Comparison of ENCODE assay signal across 8 cellular contexts in genomic region chr9:120868676-120869359, GRCh38. TPM values are rescaled to one million over a fixed set of nuclear protein-coding genes. Genes with fewer than 3 reads are reported as not detected.
A peak's percentile ranks its signal among the peaks of the same experiment; 100 is the strongest.
DNase-seq lines count a peak whose midpoint lies in the region; ATAC-seq and TF ChIP-seq lines count a peak whose summit lies in the region.

No MANE protein-coding gene starts in this region.

- H3K36me3 Mint-ChIP-seq in activated T-helper 2 cell treated with anti-CD3 and anti-CD28 coated beads, Interferon-gamma antibody, Interleukin-2, Interleukin-4, amounts not matched to agents 10 μg/mL and 5 μg/mL and 100 μg/mL, durations not matched to agents 14 hours and 24 hours and 36 hours (ENCODE audit: low read depth): peaks cover 71% of the 10 kb centered on the region
- H3K36me3 Mint-ChIP-seq in nephron (ENCODE audit: low read depth): peaks cover 10% of the 10 kb centered on the region

- H3K27ac Mint-ChIP-seq in activated T-helper 2 cell treated with anti-CD3 and anti-CD28 coated beads, Interferon-gamma antibody, Interleukin-2, Interleukin-4, amounts not matched to agents 10 μg/mL and 5 μg/mL and 100 μg/mL, durations not matched to agents 14 hours and 24 hours and 36 hours: peak overlapping the region; percentile 91
- peak overlapping the region; percentile 78 to 94 (median 85) for H3K27ac Mint-ChIP-seq in nephron

- H3K4me3 ChIP-seq in BJ (ENCODE audit: low read depth, low read length) (peak overlapping the region; percentile 47), Panc1 (ENCODE audit: low read depth in 2 of 2, low read length in 2 of 2) (peak overlapping the region; percentile 34 to 50), fibroblast of pulmonary artery (replicated peaks; ENCODE audit: low read depth, low read length) (peak overlapping the region; percentile 54)

- DNase-seq in BJ (ENCODE audit: low read depth) (peak; percentile 70), Panc1 (ENCODE audit: low read depth, low spot score) (no peak), fibroblast of pulmonary artery (ENCODE audit: low read depth) (peak; percentile 92)
- peak; percentile 93 for DNase-seq in activated T-helper 2 cell treated with anti-CD3 and anti-CD28 coated beads, Interferon-gamma antibody, Interleukin-2, Interleukin-4, amounts not matched to agents 10 μg/mL and 5 μg/mL and 100 μg/mL, durations not matched to agents 14 hours and 24 hours and 36 hours (ENCODE audit: low spot score)
- DNase-seq in stimulated activated naive CD8-positive, alpha-beta T cell treated with anti-CD3 and anti-CD28 coated beads, Interleukin-15, Interleukin-2, amounts not matched to agents 100 U/mL and 50 U/mL, for 24 hours: peak; percentile 99

- H3K4me3 Mint-ChIP-seq in activated T-helper 2 cell treated with anti-CD3 and anti-CD28 coated beads, Interferon-gamma antibody, Interleukin-2, Interleukin-4, amounts not matched to agents 10 μg/mL and 5 μg/mL and 100 μg/mL, durations not matched to agents 14 hours and 24 hours and 36 hours (ENCODE audit: low read depth): peak overlapping the region; percentile 82
- peak overlapping the region; percentile 88 to 90 (median 89) for H3K4me3 Mint-ChIP-seq in nephron

- H3K27me3 Mint-ChIP-seq in activated T-helper 2 cell treated with anti-CD3 and anti-CD28 coated beads, Interferon-gamma antibody, Interleukin-2, Interleukin-4, amounts not matched to agents 10 μg/mL and 5 μg/mL and 100 μg/mL, durations not matched to agents 14 hours and 24 hours and 36 hours (ENCODE audit: low read depth): no peaks in the 10 kb centered on the region
- no peaks in the 10 kb centered on the region for H3K27me3 Mint-ChIP-seq in nephron (ENCODE audit: low read depth)

- H3K27me3 ChIP-seq in BJ (ENCODE audit: control insufficient read depth, insufficient read depth, low read length) (no peaks in the 10 kb centered on the region), Panc1 (ENCODE audit: control insufficient read depth, insufficient read depth, low read length) (no peaks in the 10 kb centered on the region)

- POLR2A ChIA-PET in BJ (lab: Charles Lee) (no interaction called here), Panc1 (lab: Charles Lee) (no interaction called here)

- H3K27ac ChIP-seq in Panc1 (ENCODE audit: low read length): peak overlapping the region; percentile 76

- H3K9me3 ChIP-seq in Panc1 (ENCODE audit: control insufficient read depth, insufficient read depth, low read depth, low read length): no peaks in the 10 kb centered on the region

- peaks cover 3% of the 10 kb centered on the region; the same call in 1 of the 2 replicates for H3K36me3 ChIP-seq in BJ (ENCODE audit: control insufficient read depth, insufficient read depth, low read length)
- peaks cover 5% of the 10 kb centered on the region; the same call in 1 of the 2 replicates for H3K36me3 ChIP-seq in Panc1 (ENCODE audit: control insufficient read depth, insufficient read depth, low read length)

- in situ Hi-C loops in Panc1 (cut with HindIII; ENCODE audit: low pct_unique_long_range_greater_than_20kb, low sequenced_read_pairs): no loop called here

- peak; percentile 67 for TF ChIP-seq CTCF in BJ (IDR thresholded peaks at IDR 0.05; ENCODE audit: insufficient read depth, low read depth, low read length)
- TF ChIP-seq CTCF in Panc1 (IDR thresholded peaks at IDR 0.05): peak; percentile 77
- peak; percentile 32 for TF ChIP-seq CTCF in fibroblast of pulmonary artery (IDR thresholded peaks at IDR 0.05; ENCODE audit: low read length, missing control alignments)
- peak; percentile 19 to 45 (median 35) for TF ChIP-seq CTCF in nephron (IDR thresholded peaks at IDR 0.05; ENCODE audit: unreplicated experiment in 3 of 3)

- H3K4me1 Mint-ChIP-seq in activated T-helper 2 cell treated with anti-CD3 and anti-CD28 coated beads, Interferon-gamma antibody, Interleukin-2, Interleukin-4, amounts not matched to agents 10 μg/mL and 5 μg/mL and 100 μg/mL, durations not matched to agents 14 hours and 24 hours and 36 hours (ENCODE audit: low read depth): peaks cover 45% of the 10 kb centered on the region
- peaks cover 25% of the 10 kb centered on the region for H3K4me1 Mint-ChIP-seq in nephron

- no TSS peak for BruUV-seq in Panc1 (replicated peaks; lab: Mats Ljungman, UMichigan)

- ATAC-seq in GM19043 (IDR thresholded peaks at IDR 0.05; ENCODE audit: low read depth, unreplicated experiment): peak; percentile 84
- ATAC-seq in HG03378 (IDR thresholded peaks at IDR 0.05; ENCODE audit: unreplicated experiment): peak; percentile 70
- ATAC-seq in Panc1: peak; percentile 92
- peak; percentile 97 for ATAC-seq in stimulated activated naive CD8-positive, alpha-beta T cell treated with anti-CD3 and anti-CD28 coated beads, Interleukin-15, Interleukin-2, amounts not matched to agents 100 U/mL and 50 U/mL, for 24 hours

- intact Hi-C loops in Panc1 (cut with micrococcal nuclease; ENCODE audit: unreplicated experiment): no loop called here
- intact Hi-C loops in activated T-helper 2 cell treated with anti-CD3 and anti-CD28 coated beads, Interferon-gamma antibody, Interleukin-2, Interleukin-4, amounts not matched to agents 10 μg/mL and 5 μg/mL and 100 μg/mL, durations not matched to agents 14 hours and 24 hours and 36 hours (cut with micrococcal nuclease): loop anchor here (1.0 to 2.0 kb wide), 3 partner anchors 7 to 58 kb away; partner anchors contain the start of gene TRAF1

- H3K4me1 ChIP-seq in Panc1 (ENCODE audit: control insufficient read depth, insufficient read depth, low read length): peaks cover 22% of the 10 kb centered on the region

- CTCF ChIA-PET in BJ (lab: Yijun Ruan, JAX) (interaction anchor here (0.7 to 1.2 kb wide), 4 partner anchors 15 to 71 kb away, joined by 3 to 8 read pairs (median 3); no protein-coding TSS in a partner anchor), Panc1 (lab: Charles Lee) (interaction anchor here (1.0 kb wide), 1 partner anchor 115 kb away, joined by 5 read pairs; no protein-coding TSS in a partner anchor)

- H3K9me3 Mint-ChIP-seq in activated T-helper 2 cell treated with anti-CD3 and anti-CD28 coated beads, Interferon-gamma antibody, Interleukin-2, Interleukin-4, amounts not matched to agents 10 μg/mL and 5 μg/mL and 100 μg/mL, durations not matched to agents 14 hours and 24 hours and 36 hours: no peaks in the 10 kb centered on the region
- no peaks in the 10 kb centered on the region for H3K9me3 Mint-ChIP-seq in nephron

RNA-seq across cellular contexts. Expression of gene PHF19, which starts 8.2 kb away (rescaled TPM):
- 32.8 and 61.7 TPM in 2 replicates for polyA plus RNA-seq in BJ (2011; rRNA removed)
- polyA minus RNA-seq in BJ (2011; rRNA and poly(A)+ RNA removed): 47.5 and 51.6 TPM in 2 replicates
- total RNA-seq in Panc1 (2021; ENCODE audit: unreplicated experiment): 91.1 TPM
- polyA plus RNA-seq in Panc1 (2012; ENCODE audit: insufficient read length): 56.2 TPM
- 167 and 170 TPM in 2 replicates for total RNA-seq in activated T-helper 2 cell treated with anti-CD3 and anti-CD28 coated beads, Interferon-gamma antibody, Interleukin-2, Interleukin-4, amounts not matched to agents 10 μg/mL and 5 μg/mL and 100 μg/mL, durations not matched to agents 14 hours and 24 hours and 36 hours

RNA-seq across cellular contexts. Expression of gene PSMD5, which starts 26.1 kb away (rescaled TPM):
- polyA plus RNA-seq in BJ (2011; rRNA removed): 22.0 and 37.7 TPM in 2 replicates
- polyA minus RNA-seq in BJ (2011; rRNA and poly(A)+ RNA removed): 14.3 and 18.0 TPM in 2 replicates
- 53.0 TPM for total RNA-seq in Panc1 (2021; ENCODE audit: unreplicated experiment)
- polyA plus RNA-seq in Panc1 (2012; ENCODE audit: insufficient read length): 42.9 TPM
- 61.8 and 67.9 TPM in 2 replicates for total RNA-seq in activated T-helper 2 cell treated with anti-CD3 and anti-CD28 coated beads, Interferon-gamma antibody, Interleukin-2, Interleukin-4, amounts not matched to agents 10 μg/mL and 5 μg/mL and 100 μg/mL, durations not matched to agents 14 hours and 24 hours and 36 hours

RNA-seq across cellular contexts. Expression of gene TRAF1, which starts 57.8 kb away (rescaled TPM):
- 2.2 and 3.3 TPM in 2 replicates for polyA plus RNA-seq in BJ (2011; rRNA removed)
- polyA minus RNA-seq in BJ (2011; rRNA and poly(A)+ RNA removed): 3.0 and 3.3 TPM in 2 replicates
- total RNA-seq in Panc1 (2021; ENCODE audit: unreplicated experiment): 4.7 TPM
- polyA plus RNA-seq in Panc1 (2012; ENCODE audit: insufficient read length): 3.7 TPM
- 164 TPM in 2 replicates for total RNA-seq in activated T-helper 2 cell treated with anti-CD3 and anti-CD28 coated beads, Interferon-gamma antibody, Interleukin-2, Interleukin-4, amounts not matched to agents 10 μg/mL and 5 μg/mL and 100 μg/mL, durations not matched to agents 14 hours and 24 hours and 36 hours

Comparison
In these comparisons a context has a peak if more than half of its experiments do, and no peak if none do; other contexts are left out.
1. RNA of gene TRAF1, which starts 57.8 kb away (total RNA-seq): 164 TPM in activated T-helper 2 cell treated with anti-CD3 and anti-CD28 coated beads, Interferon-gamma antibody, Interleukin-2, Interleukin-4, amounts not matched to agents 10 μg/mL and 5 μg/mL and 100 μg/mL, durations not matched to agents 14 hours and 24 hours and 36 hours; 4.7 TPM in Panc1 (single experiment); every median in the first group is over 10 times any median in the second.
2. Peak in every context shown above with its lines, with median percentiles within 50 percentile points of each other: H3K4me3 ChIP-seq, CTCF ChIP-seq and ATAC-seq.